19 cellular contexts compared by ENCODE assay signal in genomic region chr2:28155071-28155470, GRCh38.
"Had no signal": no experiment of that assay in that cellular context is flagged by ENCODE, and none has a peak within 500 bp of the region (broad histone marks: within the 10 kb centered on the region; RNA-seq: fewer than 3 reads in every experiment).

No MANE protein-coding gene starts in this region.

- H3K9me3 ChIP-seq: thyroid gland had no signal

- H3K4me3 ChIP-seq: breast epithelium, lower lobe of right lung, thyroid gland had no signal

- H3K4me1 ChIP-seq: breast epithelium, thyroid gland had no signal

- DNase-seq: activated CD4-positive, alpha-beta memory T cell treated with anti-CD3 and anti-CD28 coated beads for 36 hours; activated CD4-positive, alpha-beta T cell treated with anti-CD3 and anti-CD28 coated beads for 4 hours; activated CD4-positive, CD25-positive, alpha-beta regulatory T cell; activated naive CD4-positive, alpha-beta T cell treated with Interleukin-2 at 50 U/mL for 16 hours; activated naive CD8-positive, alpha-beta T cell treated with anti-CD3 and anti-CD28 coated beads for 36 hours; activated T-cell treated with anti-CD3 and anti-CD28 coated beads, Interleukin-2, amount 50 U/mL, for 48 hours; cerebellar nuclear complex; cortex of kidney; kidney; lower lobe of right lung; natural killer cell; right cardiac atrium; stimulated activated CD4-positive, alpha-beta T cell treated with anti-CD3 and anti-CD28 coated beads, Interleukin-12 subunit alpha, Interleukin-12 subunit beta, amount 100 ng/mL, for 4 hours; stimulated activated CD4-positive, alpha-beta T cell treated with anti-CD3 and anti-CD28 coated beads, Interleukin-4, amount 100 ng/mL, for 4 hours; substantia nigra; T-helper 9 cell; thyroid gland had no signal

- H3K36me3 ChIP-seq: breast epithelium, lower lobe of right lung, thyroid gland had no signal

- ATAC-seq: lower lobe of right lung, natural killer cell, right cardiac atrium had no signal

- FAIRE-seq: kidney had no signal

- H3K27me3 ChIP-seq: breast epithelium, thyroid gland had no signal

- H3K27ac ChIP-seq: breast epithelium, epithelial cell of prostate, lower lobe of right lung, thyroid gland had no signal
